Comparison of ENCODE assay signal across 12 cellular contexts in the genomic region with DNA sequence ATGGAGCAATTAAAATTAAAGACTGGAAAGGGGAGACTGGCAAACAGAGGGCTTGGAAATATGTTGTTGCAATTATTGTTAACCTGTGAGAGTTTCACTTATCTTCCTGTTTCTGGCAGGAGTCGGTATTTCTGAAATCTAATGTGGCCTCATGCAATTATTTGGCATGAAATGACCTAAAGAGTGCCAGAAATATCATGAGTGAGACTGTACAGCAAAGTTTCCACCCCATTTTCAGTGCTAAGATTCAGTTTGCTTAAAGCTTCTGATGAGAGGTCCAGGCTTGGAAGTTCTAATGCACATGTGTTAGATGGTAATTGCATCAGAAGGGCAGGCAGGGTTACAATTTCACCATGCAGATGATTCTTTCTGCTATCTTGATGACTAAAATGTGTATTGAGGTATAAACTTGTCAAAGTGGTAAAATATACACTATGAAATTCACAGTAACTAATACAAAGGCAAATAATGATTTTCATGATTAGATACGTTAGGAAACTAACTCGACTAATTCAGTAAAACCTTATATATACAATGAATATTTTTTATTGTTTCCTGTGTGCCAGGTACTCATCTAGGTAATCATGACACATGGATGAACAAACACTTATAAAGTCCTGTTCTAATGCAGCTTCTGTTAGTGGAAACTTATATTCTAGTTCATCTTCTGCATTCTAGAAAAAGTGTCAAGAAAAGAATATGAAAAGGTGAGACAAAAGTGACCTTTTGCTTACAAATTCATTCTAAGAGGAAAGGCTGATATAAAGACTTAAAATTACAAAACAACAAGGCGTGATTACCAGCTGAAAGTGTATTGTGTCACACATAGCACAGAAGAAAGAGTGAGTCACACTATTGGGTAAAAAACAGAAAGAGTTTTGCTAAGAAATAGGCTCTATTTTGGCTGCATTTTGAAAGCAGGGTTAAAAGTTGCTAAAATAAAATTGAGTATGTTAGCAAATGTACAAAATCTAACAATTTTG.
DNase-seq lines count a peak whose midpoint lies in the region; ATAC-seq and TF ChIP-seq lines count a peak whose summit lies in the region.
"Had no signal": no experiment of that assay in that cellular context is flagged by ENCODE, and none has a peak within 500 bp of the region (broad histone marks: within the 10 kb centered on the region; RNA-seq: fewer than 3 reads in every experiment).

No MANE protein-coding gene starts in this region.

- intact Hi-C loops in Right ventricle myocardium inferior (cut with DNase I) (no loop called here), transverse colon (cut with DNase I; ENCODE audit: low total_unique reads) (no loop called here)

- H3K9me3 ChIP-seq in right atrium auricular region (no peaks in the 10 kb centered on the region), transverse colon (no peaks in the 10 kb centered on the region)
- H3K9me3 ChIP-seq: BE2C, upper lobe of left lung had no signal

- TF ChIP-seq EP300 in transverse colon (IDR thresholded peaks at IDR 0.05; ENCODE audit: low read depth), result no peak

- no peak for DNase-seq in Right ventricle myocardium inferior (ENCODE audit: missing footprints)
- DNase-seq in right atrium auricular region (ENCODE audit: low spot score), result no peak
- DNase-seq in RKO (ENCODE audit: low spot score), result peak; percentile 32
- DNase-seq in foreskin fibroblast, result peak; percentile 36 to 74
- DNase-seq in NCI-H82 treated with DMSO at 0.1 percent for 48 hours (lab: John Stamatoyannopoulos, UW; ENCODE audit: unreplicated experiment), result no peak
- DNase-seq in NCI-H1436 treated with DMSO at 0.1 percent for 48 hours (lab: John Stamatoyannopoulos, UW), result no peak
- no peak for DNase-seq in transverse colon
- DNase-seq in activated CD4-positive, CD25-positive, alpha-beta regulatory T cell treated with anti-CD3 and anti-CD28 coated beads, Interleukin-2, amount 50 U/mL, for 72 hours, result no peak
- DNase-seq: activated naive CD4-positive, alpha-beta T cell treated with anti-CD3 and anti-CD28 coated beads, Interleukin-2, amount 10 ng/mL, durations not matched to agents 7 days and 5 days; BE2C; NCI-H2227 treated with DMSO at 0.1 percent for 48 hours; upper lobe of left lung had no signal

- TF ChIP-seq CTCF in right atrium auricular region (IDR thresholded peaks at IDR 0.05) (no peak), foreskin fibroblast (IDR thresholded peaks at IDR 0.05; ENCODE audit: low read depth, low read length) (no peak), transverse colon (IDR thresholded peaks at IDR 0.05) (no peak)

- no peak overlapping the region for H3K4me3 ChIP-seq in right atrium auricular region
- no peak overlapping the region for H3K4me3 ChIP-seq in foreskin fibroblast (ENCODE audit: low read depth in 1 of 2, low read length in 2 of 2)
- H3K4me3 ChIP-seq in transverse colon, result no peak overlapping the region
- H3K4me3 ChIP-seq: upper lobe of left lung had no signal

- ATAC-seq in Right ventricle myocardium inferior, result peak; percentile 48

- WGBS in transverse colon (ENCODE audit: low coverage in 1 of 2), 2 donors, result 32 to 39% methylated on average over 4 of the region's 4 CpGs

- no peak overlapping the region for H3K27ac ChIP-seq in right atrium auricular region
- no peak overlapping the region for H3K27ac ChIP-seq in transverse colon

- H3K4me1 ChIP-seq in right atrium auricular region (no peaks in the 10 kb centered on the region), transverse colon (no peaks in the 10 kb centered on the region)

- H3K36me3 ChIP-seq in right atrium auricular region (no peaks in the 10 kb centered on the region), transverse colon (no peaks in the 10 kb centered on the region)
- H3K36me3 ChIP-seq: BE2C, upper lobe of left lung had no signal

- in situ Hi-C loops in transverse colon (cut with MboI; ENCODE audit: low pct_ligation_motif_present in 1 of 4, low pct_unique_long_range_greater_than_20kb in 1 of 4, low sequenced_read_pairs in 3 of 4), result no loop called here

- H3K27me3 ChIP-seq in right atrium auricular region (no peaks in the 10 kb centered on the region), transverse colon (no peaks in the 10 kb centered on the region)
- H3K27me3 ChIP-seq: BE2C, upper lobe of left lung had no signal

- TF ChIP-seq POLR2A in transverse colon (IDR thresholded peaks at IDR 0.05), result no peak

Comparison
In these comparisons a context has a peak if more than half of its experiments do, and no peak if none do; other contexts are left out.
1. DNase-seq: peak in RKO (single experiment) and foreskin fibroblast (2 of 2); none in Right ventricle myocardium inferior (single experiment), right atrium auricular region (single experiment), NCI-H82 treated with DMSO at 0.1 percent for 48 hours (single experiment), NCI-H1436 treated with DMSO at 0.1 percent for 48 hours (single experiment), transverse colon (single experiment) and activated CD4-positive, CD25-positive, alpha-beta regulatory T cell treated with anti-CD3 and anti-CD28 coated beads, Interleukin-2, amount 50 U/mL, for 72 hours (single experiment).